21 cellular contexts compared by ENCODE assay signal in genomic region chr20:12911372-12911771, GRCh38.
DNase-seq lines count a peak whose midpoint lies in the region; ATAC-seq, FAIRE-seq and TF ChIP-seq lines count a peak whose summit lies in the region.
"Had no signal": no experiment of that assay in that cellular context is flagged by ENCODE, and none has a peak within 500 bp of the region (broad histone marks: within the 10 kb centered on the region; RNA-seq: fewer than 3 reads in every experiment).

No MANE protein-coding gene starts in this region.

- H3K27ac ChIP-seq in A549 (no peak overlapping the region), HEK293 (ENCODE audit: extremely low read depth, low read depth, low read length) (no peak overlapping the region), VCaP (peak overlapping the region; percentile 68)
- H3K27ac ChIP-seq: BLaER1 treated with 17β-estradiol and CSF1 and Interleukin-3, amounts not matched to agents 10 nM and 100 nM; C4-2B had no signal

- no peak overlapping the region for H3K4me3 ChIP-seq in A549
- no peak overlapping the region for H3K4me3 ChIP-seq in HEK293 (ENCODE audit: low read depth, low read length)
- H3K4me3 ChIP-seq: BLaER1 treated with 17β-estradiol and CSF1 and Interleukin-3, amounts not matched to agents 10 nM and 100 nM had no signal

- CTCF ChIA-PET in A549 (lab: Yijun Ruan, JAX), result no interaction called here
- CTCF ChIA-PET in HEK293 (lab: Yijun Ruan, JAX), result interaction anchor here (0.7 kb wide), 1 partner anchor 947 kb away, joined by 5 read pairs; no protein-coding TSS in a partner anchor

- 23% methylated on average over 5 of the region's 5 CpGs for WGBS in A549 (ENCODE audit: missing lambda C conversion rate)

- no peak overlapping the region for H3K27ac Mint-ChIP-seq in type B pancreatic cell
- H3K27ac Mint-ChIP-seq: B cell; CD4-positive, alpha-beta T cell; CD8-positive, alpha-beta T cell had no signal

- H3K4me1 ChIP-seq in A549 (no peaks in the 10 kb centered on the region), HEK293 (ENCODE audit: control insufficient read depth, insufficient read depth, low read length) (no peaks in the 10 kb centered on the region)

- H3K36me3 Mint-ChIP-seq in type B pancreatic cell, result no peaks in the 10 kb centered on the region
- H3K36me3 Mint-ChIP-seq: CD8-positive, alpha-beta T cell had no signal

- TF ChIP-seq RAD21 in A549 (conservative IDR thresholded peaks at IDR 0.05 in 1 of 2, IDR thresholded peaks at IDR 0.05 in 1 of 2), result no peak

- H3K4me3 Mint-ChIP-seq in type B pancreatic cell, result no peak overlapping the region
- H3K4me3 Mint-ChIP-seq: B cell; CD4-positive, alpha-beta T cell; CD8-positive, alpha-beta T cell had no signal

- no peaks in the 10 kb centered on the region for H3K27me3 Mint-ChIP-seq in type B pancreatic cell
- H3K27me3 Mint-ChIP-seq: B cell; CD4-positive, alpha-beta T cell had no signal

- DNase-seq in A549 (ENCODE audit: low read depth in 1 of 2, low spot score in 1 of 2) (no peak), type B pancreatic cell (ENCODE audit: extremely low spot score, unreplicated experiment) (no peak), activated gamma-delta T cell (lab: John Stamatoyannopoulos, UW) (no peak)
- DNase-seq: 8988T; AML-193; CD4-positive, alpha-beta T cell; CD8-positive, alpha-beta T cell; COR-L47; DMS 273 treated with DMSO at 0.1 percent for 48 hours; DMS153; DND-41; EL; GDM1 had no signal

- FAIRE-seq in A549 (lab: Jason Lieb, UNC), result no peak
- FAIRE-seq: A204.1, GM12891, GM19239 had no signal

- POLR2A ChIA-PET in A549 (lab: Yijun Ruan, JAX) (no interaction called here), HEK293 (lab: Yijun Ruan, JAX) (no interaction called here)

- TF ChIP-seq POLR2A in A549 (IDR thresholded peaks at IDR 0.05; ENCODE audit: low read length), result no peak

- ATAC-seq in A549, result no peak
- ATAC-seq: CD8-positive, alpha-beta T cell had no signal

- no peaks in the 10 kb centered on the region for H3K9me3 Mint-ChIP-seq in type B pancreatic cell
- H3K9me3 Mint-ChIP-seq: CD4-positive, alpha-beta T cell; CD8-positive, alpha-beta T cell had no signal

- H3K9me3 ChIP-seq in A549 (no peaks in the 10 kb centered on the region), HEK293 (ENCODE audit: control insufficient read depth, insufficient read depth, low read depth, low read length) (no peaks in the 10 kb centered on the region)
- H3K9me3 ChIP-seq: BLaER1 treated with 17β-estradiol and CSF1 and Interleukin-3, amounts not matched to agents 10 nM and 100 nM had no signal

- no peak for TF ChIP-seq CTCF in A549 (IDR thresholded peaks at IDR 0.05)
- TF ChIP-seq CTCF in HEK293 (tag by site-specific recombination; IDR thresholded peaks at IDR 0.05), result no peak
- no peak for TF ChIP-seq CTCF in VCaP (conservative IDR thresholded peaks at IDR 0.05)
- no peak for TF ChIP-seq CTCF in type B pancreatic cell (conservative IDR thresholded peaks at IDR 0.05)

- no peak overlapping the region for H3K4me2 ChIP-seq in A549
- H3K4me2 ChIP-seq: BLaER1 treated with 17β-estradiol and CSF1 and Interleukin-3, amounts not matched to agents 10 nM and 100 nM had no signal

- no peaks in the 10 kb centered on the region for H3K36me3 ChIP-seq in HEK293 (ENCODE audit: control insufficient read depth in 2 of 2, insufficient read depth in 1 of 2, low read length in 2 of 2)
- H3K36me3 ChIP-seq: BLaER1 treated with 17β-estradiol and CSF1 and Interleukin-3, amounts not matched to agents 10 nM and 100 nM had no signal

- H3K4me1 Mint-ChIP-seq in type B pancreatic cell (ENCODE audit: unreplicated experiment), result peaks cover 12% of the 10 kb centered on the region
- H3K4me1 Mint-ChIP-seq: B cell had no signal

- TF ChIP-seq EP300 in A549 (IDR thresholded peaks at IDR 0.05), result no peak

TF ChIP-seq in A549, 52 proteins besides CTCF, POLR2A, EP300 and RAD21:
- peak; percentile 50 for TF ChIP-seq MAFK (IDR thresholded peaks at IDR 0.05; ENCODE audit: partially characterized antibody)
- no peak for TF ChIP-seq ESRRA (IDR thresholded peaks at IDR 0.05; ENCODE audit: borderline replicate concordance, low read length)
- TF ChIP-seq JUN (IDR thresholded peaks at IDR 0.05), result no peak
- TF ChIP-seq POLR2AphosphoS2 (conservative IDR thresholded peaks at IDR 0.05; ENCODE audit: low read length), result no peak
- TF ChIP-seq BHLHE40 (IDR thresholded peaks at IDR 0.05; ENCODE audit: low read depth, low read length), result no peak

TF ChIP-seq in HEK293, 187 proteins besides CTCF, POLR2A, EP300 and RAD21:
- TF ChIP-seq ZNF514 (tag by site-specific recombination; IDR thresholded peaks at IDR 0.05), result no peak
- TF ChIP-seq ZNF140 (tag by site-specific recombination; IDR thresholded peaks at IDR 0.05), result peak; percentile 15; the same call in 1 of the 2 replicates
